ENCODE assay signal across 1 cellular context in the genomic region with DNA sequence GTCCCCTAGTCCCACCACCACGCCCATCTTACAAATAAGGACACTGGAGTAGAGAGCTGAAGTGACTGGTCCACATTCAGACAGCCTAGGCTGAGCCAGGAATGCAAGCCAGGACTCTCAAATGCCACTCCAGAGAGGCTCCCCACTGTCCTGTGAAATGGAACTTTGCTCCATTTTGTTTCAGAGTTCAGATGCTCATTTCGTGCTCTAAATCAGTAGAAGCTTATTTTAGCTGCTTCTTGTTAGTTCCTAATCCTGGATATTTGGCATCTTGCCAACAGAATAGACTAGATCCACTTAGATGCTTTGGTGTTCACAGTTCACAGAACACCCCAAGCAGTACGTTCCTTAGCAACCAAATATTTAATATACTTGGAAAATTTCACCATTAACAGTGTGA.
TF ChIP-seq lines count a peak whose summit lies in the region.

No MANE protein-coding gene starts in this region.

TF ChIP-seq in HEK293, 187 proteins besides CTCF, POLR2A, EP300 and RAD21 (continued from another document):
- peak; percentile 84 for TF ChIP-seq ZNF660 (tag by site-specific recombination; IDR thresholded peaks at IDR 0.05)
- peak; percentile 88 for TF ChIP-seq ZNF350 (tag by site-specific recombination; IDR thresholded peaks at IDR 0.05)
- TF ChIP-seq KLF10 (tag by site-specific recombination; IDR thresholded peaks at IDR 0.05) = peak; percentile 74
- 0 out of 2 replicates have a peak, but pooled peaks have one; percentile 22 for TF ChIP-seq ZNF10 (tag by site-specific recombination; IDR thresholded peaks at IDR 0.05)
- TF ChIP-seq TCF7L2 (IDR thresholded peaks at IDR 0.05; ENCODE audit: borderline replicate concordance, low read depth, low read length) = no peak
- peak; percentile 9; the same call in 1 of the 2 replicates for TF ChIP-seq GLI2 (tag by site-specific recombination; IDR thresholded peaks at IDR 0.05; ENCODE audit: borderline replicate concordance, low read depth)
- peak; percentile 61; the same call in 1 of the 2 replicates for TF ChIP-seq ZNF214 (tag by site-specific recombination; IDR thresholded peaks at IDR 0.05; ENCODE audit: borderline replicate concordance)
- TF ChIP-seq, protein P1, sequence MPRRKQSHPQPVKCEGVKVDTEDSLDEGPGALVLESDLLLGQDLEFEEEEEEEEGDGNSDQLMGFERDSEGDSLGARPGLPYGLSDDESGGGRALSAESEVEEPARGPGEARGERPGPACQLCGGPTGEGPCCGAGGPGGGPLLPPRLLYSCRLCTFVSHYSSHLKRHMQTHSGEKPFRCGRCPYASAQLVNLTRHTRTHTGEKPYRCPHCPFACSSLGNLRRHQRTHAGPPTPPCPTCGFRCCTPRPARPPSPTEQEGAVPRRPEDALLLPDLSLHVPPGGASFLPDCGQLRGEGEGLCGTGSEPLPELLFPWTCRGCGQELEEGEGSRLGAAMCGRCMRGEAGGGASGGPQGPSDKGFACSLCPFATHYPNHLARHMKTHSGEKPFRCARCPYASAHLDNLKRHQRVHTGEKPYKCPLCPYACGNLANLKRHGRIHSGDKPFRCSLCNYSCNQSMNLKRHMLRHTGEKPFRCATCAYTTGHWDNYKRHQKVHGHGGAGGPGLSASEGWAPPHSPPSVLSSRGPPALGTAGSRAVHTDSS (tag by site-specific recombination; IDR thresholded peaks at IDR 0.05) = no peak
- TF ChIP-seq ZNF112 (tag by site-specific recombination; IDR thresholded peaks at IDR 0.05) = peak; percentile 56; the same call in 1 of the 2 replicates
- TF ChIP-seq ZNF549 (tag by site-specific recombination; IDR thresholded peaks at IDR 0.05) = peak; percentile 78
- no peak for TF ChIP-seq ZNF654 (tag by site-specific recombination; IDR thresholded peaks at IDR 0.05; ENCODE audit: low read depth)
- TF ChIP-seq, protein P2, sequence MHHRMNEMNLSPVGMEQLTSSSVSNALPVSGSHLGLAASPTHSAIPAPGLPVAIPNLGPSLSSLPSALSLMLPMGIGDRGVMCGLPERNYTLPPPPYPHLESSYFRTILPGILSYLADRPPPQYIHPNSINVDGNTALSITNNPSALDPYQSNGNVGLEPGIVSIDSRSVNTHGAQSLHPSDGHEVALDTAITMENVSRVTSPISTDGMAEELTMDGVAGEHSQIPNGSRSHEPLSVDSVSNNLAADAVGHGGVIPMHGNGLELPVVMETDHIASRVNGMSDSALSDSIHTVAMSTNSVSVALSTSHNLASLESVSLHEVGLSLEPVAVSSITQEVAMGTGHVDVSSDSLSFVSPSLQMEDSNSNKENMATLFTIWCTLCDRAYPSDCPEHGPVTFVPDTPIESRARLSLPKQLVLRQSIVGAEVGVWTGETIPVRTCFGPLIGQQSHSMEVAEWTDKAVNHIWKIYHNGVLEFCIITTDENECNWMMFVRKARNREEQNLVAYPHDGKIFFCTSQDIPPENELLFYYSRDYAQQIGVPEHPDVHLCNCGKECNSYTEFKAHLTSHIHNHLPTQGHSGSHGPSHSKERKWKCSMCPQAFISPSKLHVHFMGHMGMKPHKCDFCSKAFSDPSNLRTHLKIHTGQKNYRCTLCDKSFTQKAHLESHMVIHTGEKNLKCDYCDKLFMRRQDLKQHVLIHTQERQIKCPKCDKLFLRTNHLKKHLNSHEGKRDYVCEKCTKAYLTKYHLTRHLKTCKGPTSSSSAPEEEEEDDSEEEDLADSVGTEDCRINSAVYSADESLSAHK (tag by site-specific recombination; IDR thresholded peaks at IDR 0.05) = 0 out of 2 replicates have a peak, but pooled peaks have one; percentile 27
- no peak for TF ChIP-seq ZNF391 (tag by site-specific recombination; IDR thresholded peaks at IDR 0.05; ENCODE audit: borderline replicate concordance, low read depth)
- peak; percentile 68 for TF ChIP-seq ZNF184 (tag by site-specific recombination; IDR thresholded peaks at IDR 0.05)
- 0 out of 2 replicates have a peak, but pooled peaks have one; percentile 71 for TF ChIP-seq ZNF174 (tag by site-specific recombination; IDR thresholded peaks at IDR 0.05)
- TF ChIP-seq ZNF558 (tag by site-specific recombination; IDR thresholded peaks at IDR 0.05) = no peak
- no peak for TF ChIP-seq ZNF529 (tag by site-specific recombination; IDR thresholded peaks at IDR 0.05; ENCODE audit: insufficient replicate concordance)
- peak; percentile 56; the same call in 1 of the 2 replicates for TF ChIP-seq ZNF677 (tag by site-specific recombination; IDR thresholded peaks at IDR 0.05)
- TF ChIP-seq, protein P3, sequence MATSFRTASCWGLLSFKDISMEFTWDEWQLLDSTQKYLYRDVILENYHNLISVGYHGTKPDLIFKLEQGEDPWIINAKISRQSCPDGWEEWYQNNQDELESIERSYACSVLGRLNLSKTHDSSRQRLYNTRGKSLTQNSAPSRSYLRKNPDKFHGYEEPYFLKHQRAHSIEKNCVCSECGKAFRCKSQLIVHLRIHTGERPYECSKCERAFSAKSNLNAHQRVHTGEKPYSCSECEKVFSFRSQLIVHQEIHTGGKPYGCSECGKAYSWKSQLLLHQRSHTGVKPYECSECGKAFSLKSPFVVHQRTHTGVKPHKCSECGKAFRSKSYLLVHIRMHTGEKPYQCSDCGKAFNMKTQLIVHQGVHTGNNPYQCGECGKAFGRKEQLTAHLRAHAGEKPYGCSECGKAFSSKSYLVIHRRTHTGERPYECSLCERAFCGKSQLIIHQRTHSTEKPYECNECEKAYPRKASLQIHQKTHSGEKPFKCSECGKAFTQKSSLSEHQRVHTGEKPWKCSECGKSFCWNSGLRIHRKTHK (tag by site-specific recombination; IDR thresholded peaks at IDR 0.05) = no peak
- peak; percentile 33; the same call in 1 of the 2 replicates for TF ChIP-seq IKZF3 (tag by site-specific recombination; IDR thresholded peaks at IDR 0.05)
- no peak for TF ChIP-seq ZNF311 (tag by site-specific recombination; IDR thresholded peaks at IDR 0.05; ENCODE audit: borderline replicate concordance)
- no peak for TF ChIP-seq SETDB1 (IDR thresholded peaks at IDR 0.05; ENCODE audit: insufficient read length, low read length)
- no peak for TF ChIP-seq ZNF239 (tag by site-specific recombination; IDR thresholded peaks at IDR 0.05)
- TF ChIP-seq ZNF530 (tag by site-specific recombination; IDR thresholded peaks at IDR 0.05; ENCODE audit: low read depth) = no peak
- TF ChIP-seq ZNF830 (tag by site-specific recombination; IDR thresholded peaks at IDR 0.05; ENCODE audit: low read depth) = peak; percentile 80; the same call in 1 of the 2 replicates
- TF ChIP-seq ZBTB20 (tag by site-specific recombination; IDR thresholded peaks at IDR 0.05) = no peak
- peak; percentile 77; the same call in 1 of the 2 replicates for TF ChIP-seq ZSCAN16 (tag by site-specific recombination; IDR thresholded peaks at IDR 0.05)
- TF ChIP-seq, protein P4, sequence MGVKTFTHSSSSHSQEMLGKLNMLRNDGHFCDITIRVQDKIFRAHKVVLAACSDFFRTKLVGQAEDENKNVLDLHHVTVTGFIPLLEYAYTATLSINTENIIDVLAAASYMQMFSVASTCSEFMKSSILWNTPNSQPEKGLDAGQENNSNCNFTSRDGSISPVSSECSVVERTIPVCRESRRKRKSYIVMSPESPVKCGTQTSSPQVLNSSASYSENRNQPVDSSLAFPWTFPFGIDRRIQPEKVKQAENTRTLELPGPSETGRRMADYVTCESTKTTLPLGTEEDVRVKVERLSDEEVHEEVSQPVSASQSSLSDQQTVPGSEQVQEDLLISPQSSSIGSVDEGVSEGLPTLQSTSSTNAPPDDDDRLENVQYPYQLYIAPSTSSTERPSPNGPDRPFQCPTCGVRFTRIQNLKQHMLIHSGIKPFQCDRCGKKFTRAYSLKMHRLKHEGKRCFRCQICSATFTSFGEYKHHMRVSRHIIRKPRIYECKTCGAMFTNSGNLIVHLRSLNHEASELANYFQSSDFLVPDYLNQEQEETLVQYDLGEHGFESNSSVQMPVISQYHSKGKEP (tag by site-specific recombination; IDR thresholded peaks at IDR 0.05) = peak; percentile 81
- TF ChIP-seq, protein P5, sequence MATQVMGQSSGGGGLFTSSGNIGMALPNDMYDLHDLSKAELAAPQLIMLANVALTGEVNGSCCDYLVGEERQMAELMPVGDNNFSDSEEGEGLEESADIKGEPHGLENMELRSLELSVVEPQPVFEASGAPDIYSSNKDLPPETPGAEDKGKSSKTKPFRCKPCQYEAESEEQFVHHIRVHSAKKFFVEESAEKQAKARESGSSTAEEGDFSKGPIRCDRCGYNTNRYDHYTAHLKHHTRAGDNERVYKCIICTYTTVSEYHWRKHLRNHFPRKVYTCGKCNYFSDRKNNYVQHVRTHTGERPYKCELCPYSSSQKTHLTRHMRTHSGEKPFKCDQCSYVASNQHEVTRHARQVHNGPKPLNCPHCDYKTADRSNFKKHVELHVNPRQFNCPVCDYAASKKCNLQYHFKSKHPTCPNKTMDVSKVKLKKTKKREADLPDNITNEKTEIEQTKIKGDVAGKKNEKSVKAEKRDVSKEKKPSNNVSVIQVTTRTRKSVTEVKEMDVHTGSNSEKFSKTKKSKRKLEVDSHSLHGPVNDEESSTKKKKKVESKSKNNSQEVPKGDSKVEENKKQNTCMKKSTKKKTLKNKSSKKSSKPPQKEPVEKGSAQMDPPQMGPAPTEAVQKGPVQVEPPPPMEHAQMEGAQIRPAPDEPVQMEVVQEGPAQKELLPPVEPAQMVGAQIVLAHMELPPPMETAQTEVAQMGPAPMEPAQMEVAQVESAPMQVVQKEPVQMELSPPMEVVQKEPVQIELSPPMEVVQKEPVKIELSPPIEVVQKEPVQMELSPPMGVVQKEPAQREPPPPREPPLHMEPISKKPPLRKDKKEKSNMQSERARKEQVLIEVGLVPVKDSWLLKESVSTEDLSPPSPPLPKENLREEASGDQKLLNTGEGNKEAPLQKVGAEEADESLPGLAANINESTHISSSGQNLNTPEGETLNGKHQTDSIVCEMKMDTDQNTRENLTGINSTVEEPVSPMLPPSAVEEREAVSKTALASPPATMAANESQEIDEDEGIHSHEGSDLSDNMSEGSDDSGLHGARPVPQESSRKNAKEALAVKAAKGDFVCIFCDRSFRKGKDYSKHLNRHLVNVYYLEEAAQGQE (tag by site-specific recombination; IDR thresholded peaks at IDR 0.05) = no peak
- no peak for TF ChIP-seq ZNF426 (tag by site-specific recombination; IDR thresholded peaks at IDR 0.05)
- TF ChIP-seq ZNF221 (tag by site-specific recombination; IDR thresholded peaks at IDR 0.05; ENCODE audit: borderline replicate concordance) = peak; percentile 69; the same call in 1 of the 2 replicates
- 0 out of 2 replicates have a peak, but pooled peaks have one; percentile 45 for TF ChIP-seq ZNF776 (tag by site-specific recombination; IDR thresholded peaks at IDR 0.05; ENCODE audit: borderline replicate concordance)
- TF ChIP-seq SP2 (tag by site-specific recombination; IDR thresholded peaks at IDR 0.05) = no peak
- peak; percentile 63; the same call in 1 of the 2 replicates for TF ChIP-seq ZNF561 (tag by site-specific recombination; IDR thresholded peaks at IDR 0.05; ENCODE audit: borderline replicate concordance)
- no peak for TF ChIP-seq OSR2 (tag by site-specific recombination; IDR thresholded peaks at IDR 0.05)
- TF ChIP-seq OVOL3 (tag by site-specific recombination; IDR thresholded peaks at IDR 0.05) = no peak
- TF ChIP-seq, protein P6, sequence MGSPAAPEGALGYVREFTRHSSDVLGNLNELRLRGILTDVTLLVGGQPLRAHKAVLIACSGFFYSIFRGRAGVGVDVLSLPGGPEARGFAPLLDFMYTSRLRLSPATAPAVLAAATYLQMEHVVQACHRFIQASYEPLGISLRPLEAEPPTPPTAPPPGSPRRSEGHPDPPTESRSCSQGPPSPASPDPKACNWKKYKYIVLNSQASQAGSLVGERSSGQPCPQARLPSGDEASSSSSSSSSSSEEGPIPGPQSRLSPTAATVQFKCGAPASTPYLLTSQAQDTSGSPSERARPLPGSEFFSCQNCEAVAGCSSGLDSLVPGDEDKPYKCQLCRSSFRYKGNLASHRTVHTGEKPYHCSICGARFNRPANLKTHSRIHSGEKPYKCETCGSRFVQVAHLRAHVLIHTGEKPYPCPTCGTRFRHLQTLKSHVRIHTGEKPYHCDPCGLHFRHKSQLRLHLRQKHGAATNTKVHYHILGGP (tag by site-specific recombination; IDR thresholded peaks at IDR 0.05) = 0 out of 2 replicates have a peak, but pooled peaks have one; percentile 48
- peak; percentile 86 for TF ChIP-seq FEZF1 (tag by site-specific recombination; IDR thresholded peaks at IDR 0.05)
- peak; percentile 77 for TF ChIP-seq ZNF37A (tag by site-specific recombination; IDR thresholded peaks at IDR 0.05)
- TF ChIP-seq, protein P7, sequence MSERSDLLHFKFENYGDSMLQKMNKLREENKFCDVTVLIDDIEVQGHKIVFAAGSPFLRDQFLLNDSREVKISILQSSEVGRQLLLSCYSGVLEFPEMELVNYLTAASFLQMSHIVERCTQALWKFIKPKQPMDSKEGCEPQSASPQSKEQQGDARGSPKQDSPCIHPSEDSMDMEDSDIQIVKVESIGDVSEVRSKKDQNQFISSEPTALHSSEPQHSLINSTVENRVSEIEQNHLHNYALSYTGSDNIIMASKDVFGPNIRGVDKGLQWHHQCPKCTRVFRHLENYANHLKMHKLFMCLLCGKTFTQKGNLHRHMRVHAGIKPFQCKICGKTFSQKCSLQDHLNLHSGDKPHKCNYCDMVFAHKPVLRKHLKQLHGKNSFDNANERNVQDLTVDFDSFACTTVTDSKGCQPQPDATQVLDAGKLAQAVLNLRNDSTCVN (tag by site-specific recombination; optimal IDR thresholded peaks at IDR 0.05) = no peak
- TF ChIP-seq ZNF596 (tag by site-specific recombination; IDR thresholded peaks at IDR 0.05) = peak; percentile 37; the same call in 1 of the 2 replicates
TF ChIP-seq in HEK293: peak in this region for 24.
